ENCODE assay signal across 1 cellular context in genomic region chr7:49780953-49781352, GRCh38.
TF ChIP-seq lines count a peak whose summit lies in the region.

No MANE protein-coding gene starts in this region.

TF ChIP-seq in GM12878, 131 proteins besides CTCF, POLR2A, EP300 and RAD21 (continued from another document):
- no peak for TF ChIP-seq ZBTB40 (IDR thresholded peaks at IDR 0.05; ENCODE audit: borderline replicate concordance)
- TF ChIP-seq E2F4 (IDR thresholded peaks at IDR 0.05; ENCODE audit: low read depth, low read length), result no peak
TF ChIP-seq in GM12878: peak in this region for 1.
